21 cellular contexts compared by ENCODE assay signal in genomic region chr14:20787025-20787424, GRCh38. TPM values are rescaled to one million over a fixed set of nuclear protein-coding genes. Genes with fewer than 3 reads are reported as not detected.
"Had no signal": no experiment of that assay in that cellular context is flagged by ENCODE, and none has a peak within 500 bp of the region (broad histone marks: within the 10 kb centered on the region; RNA-seq: fewer than 3 reads in every experiment).

No MANE protein-coding gene starts in this region.

- H3K4me1 ChIP-seq: SJSA1 had no signal

- DNase-seq: KBM-7, MG63, NCI-H1092 treated with DMSO at 0.1 percent for 48 hours, NCI-H1436, NCI-H187, NCI-H2029, NCI-H2081 treated with DMSO at 0.1 percent for 48 hours, NCI-H2171, NCI-H226, NCI-H446, NCI-H510A, NCI-H524 treated with DMSO at 0.1 percent for 48 hours, NCI-H69, NCI-H774, Right ventricle myocardium superior, RPMI8226, SIG-M5 had no signal

- H3K9me3 ChIP-seq: MG63, SJSA1 had no signal

- H3K36me3 ChIP-seq: MG63, SJSA1 had no signal

- H3K4me3 ChIP-seq: MG63, SJSA1, SK-N-MC had no signal

- H3K27me3 ChIP-seq: MG63, SJSA1 had no signal

- H3K27ac ChIP-seq: SJSA1, SK-N-MC had no signal

RNA-seq across cellular contexts. Expression of gene RNASE6, which starts 6.0 kb away (rescaled TPM):
- total RNA-seq: HT-29, LHCN-M2, SJSA1 had no signal

RNA-seq across cellular contexts. Expression of gene RNASE1, which starts 15.6 kb away (rescaled TPM):
- total RNA-seq: LHCN-M2, SJSA1 had no signal

RNA-seq across cellular contexts. Expression of gene EDDM3B, which starts 18.8 kb away (rescaled TPM):
- total RNA-seq: HT-29, LHCN-M2, Right ventricle myocardium superior, SJSA1 had no signal

RNA-seq across cellular contexts. Expression of gene EDDM3A, which starts 41.3 kb away (rescaled TPM):
- total RNA-seq: HT-29, LHCN-M2, Right ventricle myocardium superior, SJSA1 had no signal
